ENCODE assay signal across 8 cellular contexts in genomic region chr2:12456293-12457151, GRCh38.
DNase-seq lines count a peak whose midpoint lies in the region; ATAC-seq and TF ChIP-seq lines count a peak whose summit lies in the region.

No MANE protein-coding gene starts in this region.

- H3K4me3 ChIP-seq in AG04450 (ENCODE audit: low read depth, low read length): peak overlapping the region; percentile 21
- peak overlapping the region; percentile 9 for H3K4me3 ChIP-seq in RWPE2 (ENCODE audit: severe bottlenecking)
- no peak overlapping the region for H3K4me3 ChIP-seq in sigmoid colon

- CTCF ChIA-PET in AG04450 (lab: Charles Lee): interaction anchor here (0.7 kb wide), 1 partner anchor 19 kb away, joined by 3 read pairs; no protein-coding TSS in a partner anchor

- POLR2A ChIA-PET in AG04450 (lab: Yijun Ruan, JAX): interaction anchor here (0.7 to 1.4 kb wide), 3 partner anchors 28 to 135 kb away, joined by 3 to 5 read pairs (median 4); no protein-coding TSS in a partner anchor

- WGBS in sigmoid colon, 2 donors: 9 to 21% methylated on average over 7 of the region's 7 CpGs

- H3K36me3 ChIP-seq in RWPE2 (ENCODE audit: low read depth) (no peaks in the 10 kb centered on the region), sigmoid colon (no peaks in the 10 kb centered on the region)

- DNase-seq in AG04450 (ENCODE audit: low read depth, low spot score) (peak; percentile 98), RWPE2 (ENCODE audit: low spot score) (peak; percentile 96), head of caudate nucleus (peak in 40 of 42 donors; percentile 3 to 79 (median 30)), sigmoid colon (peak; percentile 97), NCI-H2171 treated with DMSO at 0.1 percent for 48 hours (lab: John Stamatoyannopoulos, UW) (no peak)
- peak; percentile 51 for DNase-seq in activated T-helper 9 cell treated with anti-CD3 and anti-CD28 coated beads, Interleukin-2, amount 50 U/mL, for 16 hours (ENCODE audit: low read depth)

- TF ChIP-seq EP300 in sigmoid colon (IDR thresholded peaks at IDR 0.05): peak; percentile 15 to 78 (median 47)

- TF ChIP-seq POLR2A in sigmoid colon (IDR thresholded peaks at IDR 0.05): no peak

- H3K27ac ChIP-seq in AG04450 (ENCODE audit: low read depth, low read length) (peak overlapping the region; percentile 54), RWPE2 (ENCODE audit: poor library complexity, severe bottlenecking) (peak overlapping the region; percentile 86), sigmoid colon (peak overlapping the region; percentile 56 to 68 (median 62))

- H3K9me3 ChIP-seq in AG04450 (ENCODE audit: control insufficient read depth, insufficient read depth, low read length) (no peaks in the 10 kb centered on the region), RWPE2 (ENCODE audit: severe bottlenecking) (no peaks in the 10 kb centered on the region), sigmoid colon (no peaks in the 10 kb centered on the region)

- ATAC-seq in GM18907 (IDR thresholded peaks at IDR 0.05; ENCODE audit: unreplicated experiment) (peak; percentile 98), HG03175 (IDR thresholded peaks at IDR 0.05; ENCODE audit: unreplicated experiment) (peak; percentile 93), RWPE2 (ENCODE audit: low read depth) (peak; percentile 94)

- H3K27me3 ChIP-seq in AG04450 (ENCODE audit: control insufficient read depth, insufficient read depth, low read length) (no peaks in the 10 kb centered on the region), RWPE2 (ENCODE audit: insufficient read depth, poor library complexity, severe bottlenecking) (no peaks in the 10 kb centered on the region), sigmoid colon (no peaks in the 10 kb centered on the region)

- H3K4me1 ChIP-seq in RWPE2 (ENCODE audit: insufficient read depth, poor library complexity, severe bottlenecking) (peaks cover 29% of the 10 kb centered on the region), sigmoid colon (peaks cover 0 to 36% (median 19%) of the 10 kb centered on the region in 4 donors)

- TF ChIP-seq CTCF in AG04450 (IDR thresholded peaks at IDR 0.05; ENCODE audit: low read depth, low read length): no peak
- no peak for TF ChIP-seq CTCF in RWPE2 (IDR thresholded peaks at IDR 0.05; ENCODE audit: poor library complexity, severe bottlenecking)
- no peak for TF ChIP-seq CTCF in sigmoid colon (IDR thresholded peaks at IDR 0.05)

- intact Hi-C loops in head of caudate nucleus (cut with DNase I): no loop called here
- intact Hi-C loops in sigmoid colon (cut with DNase I): loop anchor here (10.0 kb wide), 2 partner anchors 142 to 548 kb away; no protein-coding TSS in a partner anchor

Comparison
In these comparisons a context has a peak if more than half of its experiments do, and no peak if none do; other contexts are left out.
1. H3K4me3 ChIP-seq: peak in AG04450 (single experiment) and RWPE2 (single experiment); none in sigmoid colon (0 of 4).
2. Peak in every context shown above with its lines, with median percentiles within 50 percentile points of each other: H3K27ac ChIP-seq and ATAC-seq.